Comparison of ENCODE assay signal across 9 cellular contexts in genomic region chr16:81746566-81746965, GRCh38. TPM values are rescaled to one million over a fixed set of nuclear protein-coding genes. Genes with fewer than 3 reads are reported as not detected.
DNase-seq lines count a peak whose midpoint lies in the region; ATAC-seq and TF ChIP-seq lines count a peak whose summit lies in the region.
"Had no signal": no experiment of that assay in that cellular context is flagged by ENCODE, and none has a peak within 500 bp of the region (broad histone marks: within the 10 kb centered on the region; RNA-seq: fewer than 3 reads in every experiment).

No MANE protein-coding gene starts in this region.

- H3K9ac ChIP-seq in iPS-18a (ENCODE audit: low read length), result no peak overlapping the region

- no peak for TF ChIP-seq CTCF in activated CD8-positive, alpha-beta T cell treated with anti-CD3 and anti-CD28 coated beads for 36 hours (IDR thresholded peaks at IDR 0.05)

- peaks cover 17% of the 10 kb centered on the region for H3K4me1 Mint-ChIP-seq in T-helper 2 cell treated with Interferon-gamma antibody and Interleukin-4, amounts not matched to agents 5 μg/mL and 100 μg/mL, for 36 hours (ENCODE audit: low read depth)
- peaks cover 16% of the 10 kb centered on the region for H3K4me1 Mint-ChIP-seq in activated CD8-positive, alpha-beta T cell treated with anti-CD3 and anti-CD28 coated beads for 36 hours (ENCODE audit: low read depth)
- peaks cover 53% of the 10 kb centered on the region for H3K4me1 Mint-ChIP-seq in stimulated activated memory B cell treated with anti-CD40 and anti-IgM and Interleukin-4, amounts not matched to agents 10 μg/mL and 1 μg/mL and 100 μg/mL, for 72 hours

- H3K27ac Mint-ChIP-seq in T-helper 2 cell treated with Interferon-gamma antibody and Interleukin-4, amounts not matched to agents 5 μg/mL and 100 μg/mL, for 36 hours, result no peak overlapping the region
- H3K27ac Mint-ChIP-seq in activated CD8-positive, alpha-beta T cell treated with anti-CD3 and anti-CD28 coated beads for 36 hours, result peak overlapping the region; percentile 63
- H3K27ac Mint-ChIP-seq in stimulated activated memory B cell treated with anti-CD40 and anti-IgM and Interleukin-4, amounts not matched to agents 10 μg/mL and 1 μg/mL and 100 μg/mL, for 72 hours, result peak overlapping the region; percentile 89

- no peak overlapping the region for H3K27ac ChIP-seq in iPS-18a (ENCODE audit: low read length)

- no peaks in the 10 kb centered on the region for H3K36me3 Mint-ChIP-seq in T-helper 2 cell treated with Interferon-gamma antibody and Interleukin-4, amounts not matched to agents 5 μg/mL and 100 μg/mL, for 36 hours (ENCODE audit: low read depth)
- H3K36me3 Mint-ChIP-seq in activated CD8-positive, alpha-beta T cell treated with anti-CD3 and anti-CD28 coated beads for 36 hours (ENCODE audit: low read depth), result no peaks in the 10 kb centered on the region
- H3K36me3 Mint-ChIP-seq in stimulated activated memory B cell treated with anti-CD40 and anti-IgM and Interleukin-4, amounts not matched to agents 10 μg/mL and 1 μg/mL and 100 μg/mL, for 72 hours, result no peaks in the 10 kb centered on the region

- H3K9me3 ChIP-seq in iPS-18a (ENCODE audit: control insufficient read depth, low read depth, low read length), result no peaks in the 10 kb centered on the region

- ATAC-seq in activated CD8-positive, alpha-beta T cell treated with anti-CD3 and anti-CD28 coated beads for 36 hours, result peak; percentile 11
- no peak for ATAC-seq in stimulated activated memory B cell treated with anti-CD40 and anti-IgM and Interleukin-4, amounts not matched to agents 10 μg/mL and 1 μg/mL and 100 μg/mL, for 72 hours
- ATAC-seq in GM21737 (IDR thresholded peaks at IDR 0.05; ENCODE audit: unreplicated experiment), result no peak
- ATAC-seq in GM18868 (IDR thresholded peaks at IDR 0.05; ENCODE audit: unreplicated experiment), result no peak

- H3K4me3 ChIP-seq in iPS-18a (ENCODE audit: low read length), result peak overlapping the region; percentile 56

- no peaks in the 10 kb centered on the region for H3K36me3 ChIP-seq in iPS-18a (ENCODE audit: control insufficient read depth, low read depth, low read length)

- POLR2A ChIA-PET in activated CD8-positive, alpha-beta T cell treated with anti-CD3 and anti-CD28 coated beads for 36 hours (lab: Charles Lee), result no interaction called here

- CTCF ChIA-PET in activated CD8-positive, alpha-beta T cell treated with anti-CD3 and anti-CD28 coated beads for 36 hours (lab: Charles Lee), result no interaction called here

- H3K4me3 Mint-ChIP-seq in T-helper 2 cell treated with Interferon-gamma antibody and Interleukin-4, amounts not matched to agents 5 μg/mL and 100 μg/mL, for 36 hours, result peak overlapping the region; percentile 65
- H3K4me3 Mint-ChIP-seq in activated CD8-positive, alpha-beta T cell treated with anti-CD3 and anti-CD28 coated beads for 36 hours, result peak overlapping the region; percentile 63
- peak overlapping the region; percentile 85 for H3K4me3 Mint-ChIP-seq in stimulated activated memory B cell treated with anti-CD40 and anti-IgM and Interleukin-4, amounts not matched to agents 10 μg/mL and 1 μg/mL and 100 μg/mL, for 72 hours

- no peak for DNase-seq in T-helper 2 cell treated with Interferon-gamma antibody and Interleukin-4, amounts not matched to agents 5 μg/mL and 100 μg/mL, for 36 hours (ENCODE audit: low spot score)
- DNase-seq in T-helper 2 cell, result no peak
- no peak for DNase-seq in activated CD8-positive, alpha-beta T cell treated with anti-CD3 and anti-CD28 coated beads for 36 hours
- DNase-seq in COLO668 (lab: John Stamatoyannopoulos, UW; ENCODE audit: unreplicated experiment), result no peak
- DNase-seq: NCI-H510A treated with DMSO at 0.1 percent for 48 hours had no signal

- H3K4me1 ChIP-seq in iPS-18a (ENCODE audit: control insufficient read depth, low read depth, low read length), result no peaks in the 10 kb centered on the region

- H3K27me3 Mint-ChIP-seq in T-helper 2 cell treated with Interferon-gamma antibody and Interleukin-4, amounts not matched to agents 5 μg/mL and 100 μg/mL, for 36 hours (ENCODE audit: low read depth), result peaks cover 6% of the 10 kb centered on the region
- no peaks in the 10 kb centered on the region for H3K27me3 Mint-ChIP-seq in activated CD8-positive, alpha-beta T cell treated with anti-CD3 and anti-CD28 coated beads for 36 hours
- no peaks in the 10 kb centered on the region for H3K27me3 Mint-ChIP-seq in stimulated activated memory B cell treated with anti-CD40 and anti-IgM and Interleukin-4, amounts not matched to agents 10 μg/mL and 1 μg/mL and 100 μg/mL, for 72 hours

- no peaks in the 10 kb centered on the region for H3K27me3 ChIP-seq in iPS-18a (ENCODE audit: control insufficient read depth, insufficient read depth, low read length)

- intact Hi-C loops in activated CD8-positive, alpha-beta T cell treated with anti-CD3 and anti-CD28 coated beads for 36 hours (cut with micrococcal nuclease), result no loop called here

- no peaks in the 10 kb centered on the region for H3K9me3 Mint-ChIP-seq in T-helper 2 cell treated with Interferon-gamma antibody and Interleukin-4, amounts not matched to agents 5 μg/mL and 100 μg/mL, for 36 hours
- no peaks in the 10 kb centered on the region for H3K9me3 Mint-ChIP-seq in activated CD8-positive, alpha-beta T cell treated with anti-CD3 and anti-CD28 coated beads for 36 hours
- no peaks in the 10 kb centered on the region for H3K9me3 Mint-ChIP-seq in stimulated activated memory B cell treated with anti-CD40 and anti-IgM and Interleukin-4, amounts not matched to agents 10 μg/mL and 1 μg/mL and 100 μg/mL, for 72 hours

RNA-seq across cellular contexts. Expression of gene PLCG2, which starts 32.5 kb away (rescaled TPM):
- 10 to 100 TPM; 12.7 to 13.7 TPM for total RNA-seq in activated CD8-positive, alpha-beta T cell treated with anti-CD3 and anti-CD28 coated beads for 36 hours
